Comparison of ENCODE assay signal across 9 cellular contexts in genomic region chr15:74635228-74635627, GRCh38. TPM values are rescaled to one million over a fixed set of nuclear protein-coding genes. Genes with fewer than 3 reads are reported as not detected.
A peak's percentile ranks its signal among the peaks of the same experiment; 100 is the strongest.
DNase-seq lines count a peak whose midpoint lies in the region; ATAC-seq, FAIRE-seq and TF ChIP-seq lines count a peak whose summit lies in the region.
"Had no signal": no experiment of that assay in that cellular context is flagged by ENCODE, and none has a peak within 500 bp of the region (broad histone marks: within the 10 kb centered on the region; RNA-seq: fewer than 3 reads in every experiment).

No MANE protein-coding gene starts in this region.

- peak; percentile 95 for ATAC-seq in CD8-positive, alpha-beta T cell
- ATAC-seq in natural killer cell treated with Interleukin-12 subunit alpha and Interleukin-12 subunit beta and Interleukin-15 and Interleukin-18, amount 100 ng/mL, for 72 hours: peak; percentile 78 to 79
- ATAC-seq in GM19455 (IDR thresholded peaks at IDR 0.05; ENCODE audit: unreplicated experiment): no peak

- H3K9me3 Mint-ChIP-seq in CD8-positive, alpha-beta T cell: no peaks in the 10 kb centered on the region
- no peaks in the 10 kb centered on the region for H3K9me3 Mint-ChIP-seq in natural killer cell treated with Interleukin-12 subunit alpha and Interleukin-12 subunit beta and Interleukin-15 and Interleukin-18, amount 100 ng/mL, for 72 hours

- H3K27me3 ChIP-seq in CD8-positive, alpha-beta T cell (ENCODE audit: insufficient read depth, low read length): no peaks in the 10 kb centered on the region
- H3K27me3 ChIP-seq in NT2/D1 (ENCODE audit: insufficient read depth, insufficient read length): no peaks in the 10 kb centered on the region
- H3K27me3 ChIP-seq: SJSA1 had no signal

- TF ChIP-seq POLR2A in H54 (IDR thresholded peaks at IDR 0.05; ENCODE audit: low read depth, low read length): no peak

- FAIRE-seq in H54 (lab: Jason Lieb, UNC): no peak

- DNase-seq in CD8-positive, alpha-beta T cell: peak; percentile 53 to 82 (median 71)
- DNase-seq in H54 (ENCODE audit: insufficient read length, low spot score) (peak; percentile 38), NT2/D1 (ENCODE audit: low read depth, low spot score) (peak; percentile 76), epithelial cell of esophagus (ENCODE audit: low read depth) (peak; percentile 77)
- DNase-seq in activated CD8-positive, alpha-beta memory T cell treated with anti-CD3 and anti-CD28 coated beads, Interleukin-2, amount 50 U/mL, for 24 hours (ENCODE audit: extremely low read depth): peak; percentile 27
- peak; percentile 78 for DNase-seq in natural killer cell treated with Interleukin-12 subunit alpha and Interleukin-12 subunit beta and Interleukin-15 and Interleukin-18, amount 100 ng/mL, for 72 hours (ENCODE audit: low spot score)
- peak; percentile 27 to 77 (median 60) for DNase-seq in stimulated activated naive CD4-positive, alpha-beta T cell (lab: John Stamatoyannopoulos, UW)

- no peak overlapping the region for H3K27ac Mint-ChIP-seq in CD8-positive, alpha-beta T cell
- peak overlapping the region in 1 of 2 donors; percentile 3 for H3K27ac Mint-ChIP-seq in natural killer cell treated with Interleukin-12 subunit alpha and Interleukin-12 subunit beta and Interleukin-15 and Interleukin-18, amount 100 ng/mL, for 72 hours

- intact Hi-C loops in CD8-positive, alpha-beta T cell (cut with DNase I, micrococcal nuclease): loop anchor here (1.0 to 5.0 kb wide), 8 partner anchors 133 to 569 kb away; no protein-coding TSS in a partner anchor

- H3K4me3 Mint-ChIP-seq in CD8-positive, alpha-beta T cell: no peak overlapping the region
- H3K4me3 Mint-ChIP-seq in natural killer cell treated with Interleukin-12 subunit alpha and Interleukin-12 subunit beta and Interleukin-15 and Interleukin-18, amount 100 ng/mL, for 72 hours: no peak overlapping the region

- H3K4me1 Mint-ChIP-seq in CD8-positive, alpha-beta T cell (ENCODE audit: low read depth): peaks cover 5% of the 10 kb centered on the region
- peaks cover 11 to 23% of the 10 kb centered on the region in 2 donors for H3K4me1 Mint-ChIP-seq in natural killer cell treated with Interleukin-12 subunit alpha and Interleukin-12 subunit beta and Interleukin-15 and Interleukin-18, amount 100 ng/mL, for 72 hours (ENCODE audit: low read depth in 2 of 2)

- H3K27ac ChIP-seq in CD8-positive, alpha-beta T cell (ENCODE audit: low read depth, low read length): no peak overlapping the region
- H3K27ac ChIP-seq: SJSA1 had no signal

- no peak overlapping the region for H3K9ac ChIP-seq in NT2/D1 (ENCODE audit: insufficient read length, low read depth)

- peaks cover 34% of the 10 kb centered on the region for H3K36me3 ChIP-seq in CD8-positive, alpha-beta T cell (ENCODE audit: insufficient read depth, low read length)
- peaks cover 97% of the 10 kb centered on the region for H3K36me3 ChIP-seq in NT2/D1 (ENCODE audit: insufficient read depth, insufficient read length, low read length)

- peaks cover 6% of the 10 kb centered on the region for H3K4me1 ChIP-seq in CD8-positive, alpha-beta T cell (ENCODE audit: insufficient read depth, low read length)
- no peaks in the 10 kb centered on the region for H3K4me1 ChIP-seq in NT2/D1 (ENCODE audit: insufficient read depth, insufficient read length)
- H3K4me1 ChIP-seq: SJSA1 had no signal

- H3K36me3 Mint-ChIP-seq in CD8-positive, alpha-beta T cell: peaks cover 83% of the 10 kb centered on the region
- peaks cover 6% of the 10 kb centered on the region for H3K36me3 Mint-ChIP-seq in natural killer cell treated with Interleukin-12 subunit alpha and Interleukin-12 subunit beta and Interleukin-15 and Interleukin-18, amount 100 ng/mL, for 72 hours

- CTCF ChIA-PET in CD8-positive, alpha-beta T cell (lab: Charles Lee): interaction anchor here (0.6 to 29.3 kb wide), 37 partner anchors 8 to 681 kb away, joined by 3 to 730 read pairs (median 4); partner anchors contain the start of genes CLK3, CSK, CYP1A1 and LMAN1L

- H3K27me3 Mint-ChIP-seq in CD8-positive, alpha-beta T cell (ENCODE audit: low read depth): no peaks in the 10 kb centered on the region
- H3K27me3 Mint-ChIP-seq in natural killer cell treated with Interleukin-12 subunit alpha and Interleukin-12 subunit beta and Interleukin-15 and Interleukin-18, amount 100 ng/mL, for 72 hours: no peaks in the 10 kb centered on the region

- no peak overlapping the region for H3K4me3 ChIP-seq in CD8-positive, alpha-beta T cell (ENCODE audit: low read depth, low read length)
- no peak overlapping the region for H3K4me3 ChIP-seq in NT2/D1 (ENCODE audit: insufficient read length, low read depth)
- no peak overlapping the region for H3K4me3 ChIP-seq in epithelial cell of esophagus (ENCODE audit: low read length)
- H3K4me3 ChIP-seq: SJSA1 had no signal

- POLR2A ChIA-PET in CD8-positive, alpha-beta T cell (lab: Charles Lee): interaction anchor here (1.0 to 2.3 kb wide), 2 partner anchors 18 to 134 kb away, joined by 4 to 12 read pairs; partner anchors contain the start of gene CLK3

- TF ChIP-seq CTCF in CD8-positive, alpha-beta T cell (IDR thresholded peaks at IDR 0.05): peak; percentile 82
- peak; percentile 94 for TF ChIP-seq CTCF in epithelial cell of esophagus (IDR thresholded peaks at IDR 0.05; ENCODE audit: insufficient read depth, low read depth, low read length, missing control alignments)

- H3K9me3 ChIP-seq in CD8-positive, alpha-beta T cell (ENCODE audit: low read length): no peaks in the 10 kb centered on the region
- H3K9me3 ChIP-seq in NT2/D1 (ENCODE audit: insufficient read depth, low read length): no peaks in the 10 kb centered on the region
- H3K9me3 ChIP-seq: SJSA1 had no signal

RNA-seq across cellular contexts. Expression of gene CLK3, which starts 19.6 kb away (rescaled TPM):
- 100 to 1,000 TPM; 246 to 262 TPM for total RNA-seq in CD8-positive, alpha-beta T cell
- 100 to 1,000 TPM; 148 TPM for total RNA-seq in natural killer cell treated with Interleukin-12 subunit alpha and Interleukin-12 subunit beta and Interleukin-15 and Interleukin-18, amount 100 ng/mL, for 72 hours

Comparison
In these comparisons a context has a peak if more than half of its experiments do, and no peak if none do; other contexts are left out.
1. DNase-seq: peak in every context shown above with its lines; median percentile 78 in natural killer cell treated with Interleukin-12 subunit alpha and Interleukin-12 subunit beta and Interleukin-15 and Interleukin-18, amount 100 ng/mL, for 72 hours; 77 in epithelial cell of esophagus; 76 in NT2/D1; 71 in CD8-positive, alpha-beta T cell; 60 in stimulated activated naive CD4-positive, alpha-beta T cell; 38 in H54; 27 in activated CD8-positive, alpha-beta memory T cell treated with anti-CD3 and anti-CD28 coated beads, Interleukin-2, amount 50 U/mL, for 24 hours.